In genomic region chr9:89740722-89741121, GRCh38 we compare ENCODE assay signal across 10 cellular contexts.
DNase-seq lines count a peak whose midpoint lies in the region; ATAC-seq and TF ChIP-seq lines count a peak whose summit lies in the region.
"Had no signal": no experiment of that assay in that cellular context is flagged by ENCODE, and none has a peak within 500 bp of the region (broad histone marks: within the 10 kb centered on the region; RNA-seq: fewer than 3 reads in every experiment).

No MANE protein-coding gene starts in this region.

- TF ChIP-seq CTCF in right atrium auricular region (IDR thresholded peaks at IDR 0.05) = no peak

- intact Hi-C loops in activated T-helper 2 cell treated with anti-CD3 and anti-CD28 coated beads, Interferon-gamma antibody, Interleukin-2, Interleukin-4, amounts not matched to agents 10 μg/mL and 5 μg/mL and 100 μg/mL, durations not matched to agents 14 hours and 24 hours and 36 hours (cut with micrococcal nuclease) = loop anchor here (5.0 to 10.0 kb wide), 2 partner anchors 276 to 362 kb away; no protein-coding TSS in a partner anchor

- H3K27me3 Mint-ChIP-seq in activated T-helper 2 cell treated with anti-CD3 and anti-CD28 coated beads, Interferon-gamma antibody, Interleukin-2, Interleukin-4, amounts not matched to agents 10 μg/mL and 5 μg/mL and 100 μg/mL, durations not matched to agents 14 hours and 24 hours and 36 hours (ENCODE audit: low read depth) = no peaks in the 10 kb centered on the region

- no peaks in the 10 kb centered on the region for H3K9me3 ChIP-seq in right atrium auricular region
- H3K9me3 ChIP-seq: body of pancreas had no signal

- no peaks in the 10 kb centered on the region for H3K27me3 ChIP-seq in right atrium auricular region
- H3K27me3 ChIP-seq: body of pancreas had no signal

- peak overlapping the region; percentile 51 for H3K4me3 Mint-ChIP-seq in activated T-helper 2 cell treated with anti-CD3 and anti-CD28 coated beads, Interferon-gamma antibody, Interleukin-2, Interleukin-4, amounts not matched to agents 10 μg/mL and 5 μg/mL and 100 μg/mL, durations not matched to agents 14 hours and 24 hours and 36 hours (ENCODE audit: low read depth)
- H3K4me3 Mint-ChIP-seq: neural crest cell had no signal

- H3K9me3 Mint-ChIP-seq in activated T-helper 2 cell treated with anti-CD3 and anti-CD28 coated beads, Interferon-gamma antibody, Interleukin-2, Interleukin-4, amounts not matched to agents 10 μg/mL and 5 μg/mL and 100 μg/mL, durations not matched to agents 14 hours and 24 hours and 36 hours = no peaks in the 10 kb centered on the region
- H3K9me3 Mint-ChIP-seq: neural crest cell had no signal

- peak; percentile 2 for DNase-seq in activated T-cell treated with anti-CD3 and anti-CD28 coated beads for 1 hour (ENCODE audit: low read depth)
- DNase-seq in activated T-cell treated with anti-CD3 and anti-CD28 coated beads for 4 hours = no peak
- peak; percentile 44 for DNase-seq in activated T-helper 2 cell treated with anti-CD3 and anti-CD28 coated beads, Interferon-gamma antibody, Interleukin-2, Interleukin-4, amounts not matched to agents 10 μg/mL and 5 μg/mL and 100 μg/mL, durations not matched to agents 14 hours and 24 hours and 36 hours (ENCODE audit: low spot score)
- DNase-seq in stimulated activated naive CD8-positive, alpha-beta T cell treated with anti-CD3 and anti-CD28 coated beads, Interleukin-15, Interleukin-2, amounts not matched to agents 100 U/mL and 50 U/mL, for 24 hours = peak; percentile 56
- DNase-seq in right atrium auricular region (ENCODE audit: low spot score) = no peak
- DNase-seq: body of pancreas had no signal

- H3K4me1 ChIP-seq in right atrium auricular region = peaks cover 0 to 30% of the 10 kb centered on the region in 2 donors
- H3K4me1 ChIP-seq: body of pancreas had no signal

- ATAC-seq in HG03159 (IDR thresholded peaks at IDR 0.05; ENCODE audit: unreplicated experiment) (peak; percentile 54), HG03139 (IDR thresholded peaks at IDR 0.05; ENCODE audit: unreplicated experiment) (no peak), GM21381 (IDR thresholded peaks at IDR 0.05; ENCODE audit: unreplicated experiment) (no peak)
- ATAC-seq in stimulated activated naive CD8-positive, alpha-beta T cell treated with anti-CD3 and anti-CD28 coated beads, Interleukin-15, Interleukin-2, amounts not matched to agents 100 U/mL and 50 U/mL, for 24 hours = peak; percentile 81
- ATAC-seq: body of pancreas had no signal

- H3K27ac Mint-ChIP-seq in activated T-helper 2 cell treated with anti-CD3 and anti-CD28 coated beads, Interferon-gamma antibody, Interleukin-2, Interleukin-4, amounts not matched to agents 10 μg/mL and 5 μg/mL and 100 μg/mL, durations not matched to agents 14 hours and 24 hours and 36 hours = peak overlapping the region; percentile 90

- H3K4me3 ChIP-seq in right atrium auricular region = no peak overlapping the region
- H3K4me3 ChIP-seq: body of pancreas had no signal

- H3K4me1 Mint-ChIP-seq in activated T-helper 2 cell treated with anti-CD3 and anti-CD28 coated beads, Interferon-gamma antibody, Interleukin-2, Interleukin-4, amounts not matched to agents 10 μg/mL and 5 μg/mL and 100 μg/mL, durations not matched to agents 14 hours and 24 hours and 36 hours (ENCODE audit: low read depth) = peaks cover 78% of the 10 kb centered on the region

- peaks cover 28% of the 10 kb centered on the region for H3K36me3 Mint-ChIP-seq in activated T-helper 2 cell treated with anti-CD3 and anti-CD28 coated beads, Interferon-gamma antibody, Interleukin-2, Interleukin-4, amounts not matched to agents 10 μg/mL and 5 μg/mL and 100 μg/mL, durations not matched to agents 14 hours and 24 hours and 36 hours (ENCODE audit: low read depth)

- H3K36me3 ChIP-seq in right atrium auricular region = no peaks in the 10 kb centered on the region

- no peak overlapping the region for H3K27ac ChIP-seq in right atrium auricular region
- H3K27ac ChIP-seq: body of pancreas had no signal

Comparison
In these comparisons a context has a peak if more than half of its experiments do, and no peak if none do; other contexts are left out.
1. DNase-seq: peak in activated T-cell treated with anti-CD3 and anti-CD28 coated beads for 1 hour (single experiment), activated T-helper 2 cell treated with anti-CD3 and anti-CD28 coated beads, Interferon-gamma antibody, Interleukin-2, Interleukin-4, amounts not matched to agents 10 μg/mL and 5 μg/mL and 100 μg/mL, durations not matched to agents 14 hours and 24 hours and 36 hours (single experiment) and stimulated activated naive CD8-positive, alpha-beta T cell treated with anti-CD3 and anti-CD28 coated beads, Interleukin-15, Interleukin-2, amounts not matched to agents 100 U/mL and 50 U/mL, for 24 hours (single experiment); none in activated T-cell treated with anti-CD3 and anti-CD28 coated beads for 4 hours (single experiment) and right atrium auricular region (single experiment).
2. ATAC-seq: peak in HG03159 (single experiment) and stimulated activated naive CD8-positive, alpha-beta T cell treated with anti-CD3 and anti-CD28 coated beads, Interleukin-15, Interleukin-2, amounts not matched to agents 100 U/mL and 50 U/mL, for 24 hours (single experiment); none in HG03139 (single experiment) and GM21381 (single experiment).